ENCODE assay signal across 8 cellular contexts in genomic region chr1:172002725-172003345, GRCh38.
DNase-seq lines count a peak whose midpoint lies in the region; TF ChIP-seq lines count a peak whose summit lies in the region.

No MANE protein-coding gene starts in this region.

- intact Hi-C loops in A673 (cut with micrococcal nuclease; ENCODE audit: unreplicated experiment) = loop anchor here (1.0 to 10.0 kb wide), 4 partner anchors 396 to 712 kb away; partner anchors contain the start of gene PIGC

- no peak overlapping the region for H3K27ac ChIP-seq in A673 (ENCODE audit: low read depth, low read length, poor library complexity, severe bottlenecking)
- no peak overlapping the region for H3K27ac ChIP-seq in VCaP
- no peak overlapping the region for H3K27ac ChIP-seq in smooth muscle cell (ENCODE audit: low read depth)

- no peaks in the 10 kb centered on the region for H3F3A ChIP-seq in smooth muscle cell (ENCODE audit: low read depth)

- H3K79me2 ChIP-seq in smooth muscle cell (ENCODE audit: low read depth) = no peaks in the 10 kb centered on the region

- no TSS peak for BruUV-seq in A673 (replicated peaks; lab: Mats Ljungman, UMichigan)

- no peaks in the 10 kb centered on the region for H3K27me3 ChIP-seq in A673 (replicated peaks; ENCODE audit: insufficient read depth, low read depth, low read length, poor library complexity)
- no peaks in the 10 kb centered on the region for H3K27me3 ChIP-seq in smooth muscle cell (ENCODE audit: low read depth)

- no peak overlapping the region for H3K9ac ChIP-seq in smooth muscle cell (ENCODE audit: low read depth)

- H3K9me3 ChIP-seq in A673 (ENCODE audit: low read depth, low read length, poor library complexity, severe bottlenecking) (no peaks in the 10 kb centered on the region), smooth muscle cell (replicated peaks; ENCODE audit: low read depth) (no peaks in the 10 kb centered on the region)

- no peak overlapping the region for H3K4me2 ChIP-seq in smooth muscle cell

- DNase-seq in A673 (ENCODE audit: low spot score) (peak; percentile 83), D341Med (ENCODE audit: low spot score) (peak; percentile 49), M059J (ENCODE audit: low read depth) (peak; percentile 68), germinal center (ENCODE audit: low spot score) (peak; percentile 16), smooth muscle cell (lab: John Stamatoyannopoulos, UW; ENCODE audit: unreplicated experiment) (no peak), HPDE6-E6E7 (ENCODE audit: extremely low spot score) (no peak), ecto neural progenitor cell (ENCODE audit: low spot score) (no peak)

- 17% methylated on average over 3 of the region's 3 CpGs for WGBS in smooth muscle cell (ENCODE audit: low lambda C conversion rate)

- H2AFZ ChIP-seq in smooth muscle cell (ENCODE audit: low read depth) = no peak overlapping the region

- H3K36me3 ChIP-seq in A673 (ENCODE audit: insufficient read depth, low read length, poor library complexity, severe bottlenecking) (no peaks in the 10 kb centered on the region), smooth muscle cell (ENCODE audit: low read depth) (no peaks in the 10 kb centered on the region)

- H4K20me1 ChIP-seq in smooth muscle cell (ENCODE audit: low read depth) = no peaks in the 10 kb centered on the region

- H3K4me3 ChIP-seq in A673 (ENCODE audit: low read depth, low read length, poor library complexity, severe bottlenecking) = no peak overlapping the region
- H3K4me3 ChIP-seq in smooth muscle cell = no peak overlapping the region

- POLR2A ChIA-PET in A673 (lab: Charles Lee; ENCODE audit: low non-redundant PET) = no interaction called here

- TF ChIP-seq CTCF in A673 (conservative IDR thresholded peaks at IDR 0.05; ENCODE audit: low read depth, low read length) = peak; percentile 86
- peak; percentile 87 for TF ChIP-seq CTCF in VCaP (conservative IDR thresholded peaks at IDR 0.05)
- TF ChIP-seq CTCF in smooth muscle cell (IDR thresholded peaks at IDR 0.05; ENCODE audit: borderline replicate concordance, insufficient read depth, poor library complexity, severe bottlenecking) = peak; percentile 74

- CTCF ChIA-PET in A673 (lab: Charles Lee) = interaction anchor here (0.5 to 1.9 kb wide), 12 partner anchors 19 to 717 kb away, joined by 3 to 20 read pairs (median 4); partner anchors contain the start of gene C1orf105

- no peaks in the 10 kb centered on the region for H3K4me1 ChIP-seq in A673 (ENCODE audit: insufficient read depth, low read length, poor library complexity, severe bottlenecking)
- no peaks in the 10 kb centered on the region for H3K4me1 ChIP-seq in smooth muscle cell (ENCODE audit: low read depth)

Comparison
In these comparisons a context has a peak if more than half of its experiments do, and no peak if none do; other contexts are left out.
1. DNase-seq: peak in A673 (single experiment), D341Med (single experiment), M059J (single experiment) and germinal center (single experiment); none in smooth muscle cell (single experiment), HPDE6-E6E7 (single experiment) and ecto neural progenitor cell (single experiment).
2. Peak in every context shown above with its lines, with median percentiles within 50 percentile points of each other: CTCF ChIP-seq.